ENCODE assay signal across 29 cellular contexts in genomic region chr10:54091237-54091636, GRCh38.
"Had no signal": no experiment of that assay in that cellular context is flagged by ENCODE, and none has a peak within 500 bp of the region (broad histone marks: within the 10 kb centered on the region; RNA-seq: fewer than 3 reads in every experiment).

No MANE protein-coding gene starts in this region.

- H3K27me3 ChIP-seq: adrenal gland, body of pancreas, esophagus squamous epithelium had no signal

- H3K4me1 ChIP-seq: adrenal gland, body of pancreas, esophagus squamous epithelium had no signal

- H3K9me3 ChIP-seq: adrenal gland, body of pancreas, esophagus squamous epithelium had no signal

- DNase-seq: activated CD4-positive, alpha-beta memory T cell treated with anti-CD3 and anti-CD28 coated beads for 36 hours; activated CD4-positive, alpha-beta T cell treated with anti-CD3 and anti-CD28 coated beads for 36 hours; activated CD4-positive, alpha-beta T cell treated with anti-CD3 and anti-CD28 coated beads, Interleukin-2, amount 10 ng/mL, durations not matched to agents 24 days and 14 days; activated CD4-positive, CD25-positive, alpha-beta regulatory T cell; activated CD4-positive, CD25-positive, alpha-beta regulatory T cell treated with anti-CD3 and anti-CD28 coated beads, Interleukin-2, amount 50 U/mL, for 72 hours; activated CD8-positive, alpha-beta memory T cell treated with anti-CD3 and anti-CD28 coated beads, Interleukin-2, amount 10 ng/mL, durations not matched to agents 7 days and 5 days; activated CD8-positive, alpha-beta memory T cell treated with anti-CD3 and anti-CD28 coated beads, Interleukin-2, amount 50 U/mL, for 4 hours; activated CD8-positive, alpha-beta T cell treated with anti-CD3 and anti-CD28 coated beads, Interleukin-2, amount 10 ng/mL, durations not matched to agents 7 days and 5 days; activated effector memory CD4-positive, alpha-beta T cell treated with anti-CD3 and anti-CD28 coated beads, Interleukin-2, amount 50 U/mL, for 16 hours; activated naive CD4-positive, alpha-beta T cell treated with anti-CD3 and anti-CD28 coated beads for 36 hours; activated naive CD8-positive, alpha-beta T cell treated with anti-CD3 and anti-CD28 coated beads for 36 hours; activated naive CD8-positive, alpha-beta T cell treated with anti-CD3 and anti-CD28 coated beads, Interleukin-2, amount 50 U/mL, for 24 hours; activated T-cell treated with anti-CD3 and anti-CD28 coated beads, Interleukin-2, amount 50 U/mL, for 1 hour; activated T-cell treated with anti-CD3 and anti-CD28 coated beads, Interleukin-2, amount 50 U/mL, for 48 hours; adrenal gland; amygdala; aorta; body of pancreas; caudate nucleus; cortex of kidney; dermis blood vessel endothelial cell; effector CD4-positive, alpha-beta T cell; effector memory CD8-positive, alpha-beta T cell; esophagus squamous epithelium; head of caudate nucleus; T-helper 2 cell had no signal

- H3K27ac ChIP-seq: adrenal gland, body of pancreas, epithelial cell of prostate, esophagus squamous epithelium had no signal

- FAIRE-seq: colon, frontal cortex had no signal

- H3K36me3 ChIP-seq: adrenal gland, esophagus squamous epithelium had no signal

- H3K4me3 ChIP-seq: adrenal gland, body of pancreas, esophagus squamous epithelium had no signal
